18 cellular contexts compared by ENCODE assay signal in the genomic region with DNA sequence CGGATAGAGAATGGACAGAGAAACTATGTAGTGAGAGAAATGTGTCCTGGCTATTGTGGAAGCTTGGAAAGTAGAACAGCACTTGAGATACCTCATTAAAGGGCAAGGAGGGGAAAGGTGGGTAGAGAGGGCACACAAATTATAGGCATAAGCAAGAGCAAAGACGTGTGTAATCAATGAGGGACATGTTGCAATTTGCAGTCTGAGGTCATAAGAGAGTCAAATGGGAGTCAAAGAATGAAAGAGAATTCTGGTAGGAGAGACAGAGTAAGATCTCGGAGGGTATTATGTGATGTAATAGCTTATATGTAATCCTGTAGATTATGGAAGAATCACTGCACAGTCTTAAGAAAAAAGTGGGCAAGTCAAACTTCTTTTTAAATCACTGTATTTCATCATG.
DNase-seq lines count a peak whose midpoint lies in the region; FAIRE-seq and TF ChIP-seq lines count a peak whose summit lies in the region.
"Had no signal": no experiment of that assay in that cellular context is flagged by ENCODE, and none has a peak within 500 bp of the region (broad histone marks: within the 10 kb centered on the region; RNA-seq: fewer than 3 reads in every experiment).

No MANE protein-coding gene starts in this region.

- H3K4me3 ChIP-seq in AG10803 (ENCODE audit: low read length), result no peak overlapping the region
- no peak overlapping the region for H3K4me3 ChIP-seq in bronchial epithelial cell (ENCODE audit: low read depth, low read length)

- DNase-seq in AG10803 (ENCODE audit: low read depth) (peak; percentile 19), HFFc6 (no peak), bronchial epithelial cell (ENCODE audit: low read depth) (peak; percentile 14), fibroblast of peridontal ligament (ENCODE audit: extremely low read depth) (peak; percentile 62), activated gamma-delta T cell (lab: John Stamatoyannopoulos, UW) (no peak)
- DNase-seq in activated naive CD4-positive, alpha-beta T cell (lab: John Stamatoyannopoulos, UW), result no peak
- no peak for DNase-seq in activated T-cell treated with anti-CD3 and anti-CD28 coated beads, Interleukin-2, amount 50 U/mL, for 1 hour
- DNase-seq: BE2C; CD4-positive, alpha-beta T cell; DMS153; DMS79; GDM1; GOT3; H7 had no signal

- peak overlapping the region; percentile 10; the same call in 1 of the 2 replicates for H3K27ac Mint-ChIP-seq in HFFc6
- H3K27ac Mint-ChIP-seq: CD4-positive, alpha-beta T cell; IgD-negative memory B cell had no signal

- FAIRE-seq in bronchial epithelial cell (lab: Jason Lieb, UNC), result no peak
- FAIRE-seq: GM12892, GM18507, HTR-8/SVneo had no signal

- no peaks in the 10 kb centered on the region for H3K36me3 ChIP-seq in bronchial epithelial cell (ENCODE audit: control insufficient read depth, insufficient read depth, low read length)
- H3K36me3 ChIP-seq: BE2C had no signal

- peaks cover 43% of the 10 kb centered on the region for H3K36me3 Mint-ChIP-seq in HFFc6 (ENCODE audit: low read depth)
- H3K36me3 Mint-ChIP-seq: IgD-negative memory B cell had no signal

- no peaks in the 10 kb centered on the region; the same call in 1 of the 2 replicates for H3K27me3 Mint-ChIP-seq in HFFc6 (ENCODE audit: insufficient read depth)

- H3K27me3 ChIP-seq in bronchial epithelial cell (ENCODE audit: control insufficient read depth, insufficient read depth, low read length), result no peaks in the 10 kb centered on the region
- H3K27me3 ChIP-seq: BE2C had no signal

- H3K9me3 Mint-ChIP-seq in HFFc6, result peaks cover 6% of the 10 kb centered on the region
- H3K9me3 Mint-ChIP-seq: CD4-positive, alpha-beta T cell had no signal

- no peak for TF ChIP-seq CTCF in AG10803 (conservative IDR thresholded peaks at IDR 0.05; ENCODE audit: low read length)
- TF ChIP-seq CTCF in HFFc6 (IDR thresholded peaks at IDR 0.05), result no peak
- TF ChIP-seq CTCF in bronchial epithelial cell (IDR thresholded peaks at IDR 0.05; ENCODE audit: insufficient read depth, low read length, severe bottlenecking), result no peak

- H3K4me3 Mint-ChIP-seq in HFFc6, result no peak overlapping the region
- H3K4me3 Mint-ChIP-seq: CD4-positive, alpha-beta T cell; IgD-negative memory B cell had no signal

- peaks cover 73% of the 10 kb centered on the region for H3K4me1 Mint-ChIP-seq in HFFc6 (ENCODE audit: low read depth)

Comparison
In these comparisons a context has a peak if more than half of its experiments do, and no peak if none do; other contexts are left out.
1. DNase-seq: peak in AG10803 (single experiment), bronchial epithelial cell (single experiment) and fibroblast of peridontal ligament (single experiment); none in HFFc6 (single experiment), activated naive CD4-positive, alpha-beta T cell (0 of 4), activated gamma-delta T cell (single experiment) and activated T-cell treated with anti-CD3 and anti-CD28 coated beads, Interleukin-2, amount 50 U/mL, for 1 hour (single experiment).